Comparison of ENCODE assay signal across 9 cellular contexts in genomic region chr3:157248590-157249425, GRCh38.
A peak's percentile ranks its signal among the peaks of the same experiment; 100 is the strongest.
DNase-seq lines count a peak whose midpoint lies in the region; ATAC-seq and TF ChIP-seq lines count a peak whose summit lies in the region.
"Had no signal": no experiment of that assay in that cellular context is flagged by ENCODE, and none has a peak within 500 bp of the region (broad histone marks: within the 10 kb centered on the region; RNA-seq: fewer than 3 reads in every experiment).

No MANE protein-coding gene starts in this region.

- H3K27ac ChIP-seq in cardiac muscle cell = peak overlapping the region; percentile 88

- H3K36me3 Mint-ChIP-seq in HFFc6 (ENCODE audit: low read depth) = peaks cover 5% of the 10 kb centered on the region; the same call in 1 of the 2 replicates

- peak overlapping the region; percentile 54 for H3K9ac ChIP-seq in skeletal muscle satellite cell (ENCODE audit: low read depth, low read length)

- peak overlapping the region; percentile 85 for H3K27ac Mint-ChIP-seq in HFFc6
- H3K27ac Mint-ChIP-seq: naive B cell had no signal

- H3K4me1 Mint-ChIP-seq in HFFc6 (ENCODE audit: low read depth) = peaks cover 34% of the 10 kb centered on the region

- TF ChIP-seq CTCF in HFFc6 (IDR thresholded peaks at IDR 0.05) (no peak), cardiac muscle cell (IDR thresholded peaks at IDR 0.05; ENCODE audit: low read depth, low read length) (no peak)

- H3K4me3 Mint-ChIP-seq in HFFc6 = peak overlapping the region; percentile 70

- DNase-seq in HFFc6 (peak; percentile 88), SW480 (ENCODE audit: low spot score) (peak; percentile 71), cardiac muscle cell (ENCODE audit: low read depth in 1 of 2, low spot score in 1 of 2) (peak; percentile 81 to 93)
- no peak for DNase-seq in activated CD4-positive, alpha-beta T cell treated with anti-CD3 and anti-CD28 coated beads for 48 hours
- DNase-seq: naive B cell had no signal

- H3K36me3 ChIP-seq in cardiac muscle cell (no peaks in the 10 kb centered on the region), skeletal muscle satellite cell (ENCODE audit: insufficient read depth, low read length) (no peaks in the 10 kb centered on the region)

- ATAC-seq in HG03354 (IDR thresholded peaks at IDR 0.05; ENCODE audit: poor library complexity, severe bottlenecking, unreplicated experiment) (no peak), HG03139 (IDR thresholded peaks at IDR 0.05; ENCODE audit: unreplicated experiment) (no peak), HG02938 (IDR thresholded peaks at IDR 0.05; ENCODE audit: unreplicated experiment) (no peak)

- no peaks in the 10 kb centered on the region for H3K9me3 ChIP-seq in cardiac muscle cell (ENCODE audit: low read depth)
- no peaks in the 10 kb centered on the region for H3K9me3 ChIP-seq in skeletal muscle satellite cell (replicated peaks; ENCODE audit: low read length)

- no peaks in the 10 kb centered on the region for H3K9me3 Mint-ChIP-seq in HFFc6

- no peaks in the 10 kb centered on the region; the same call in 1 of the 2 replicates for H3K27me3 Mint-ChIP-seq in HFFc6 (ENCODE audit: insufficient read depth)
- H3K27me3 Mint-ChIP-seq: naive B cell had no signal

- H3K27me3 ChIP-seq in cardiac muscle cell (no peaks in the 10 kb centered on the region), skeletal muscle satellite cell (ENCODE audit: control insufficient read depth, insufficient read depth, low read length) (no peaks in the 10 kb centered on the region)

- H3K4me1 ChIP-seq in cardiac muscle cell (ENCODE audit: low read depth) (peaks cover 24% of the 10 kb centered on the region), skeletal muscle satellite cell (ENCODE audit: control insufficient read depth, insufficient read depth, low read length) (peaks cover 22% of the 10 kb centered on the region)

- peak overlapping the region; percentile 64 for H3K4me2 ChIP-seq in skeletal muscle satellite cell (ENCODE audit: low read length)

- H3K4me3 ChIP-seq in cardiac muscle cell (no peak overlapping the region), skeletal muscle satellite cell (ENCODE audit: low read length) (peak overlapping the region; percentile 36)
